ENCODE assay signal across 9 cellular contexts in the genomic region with DNA sequence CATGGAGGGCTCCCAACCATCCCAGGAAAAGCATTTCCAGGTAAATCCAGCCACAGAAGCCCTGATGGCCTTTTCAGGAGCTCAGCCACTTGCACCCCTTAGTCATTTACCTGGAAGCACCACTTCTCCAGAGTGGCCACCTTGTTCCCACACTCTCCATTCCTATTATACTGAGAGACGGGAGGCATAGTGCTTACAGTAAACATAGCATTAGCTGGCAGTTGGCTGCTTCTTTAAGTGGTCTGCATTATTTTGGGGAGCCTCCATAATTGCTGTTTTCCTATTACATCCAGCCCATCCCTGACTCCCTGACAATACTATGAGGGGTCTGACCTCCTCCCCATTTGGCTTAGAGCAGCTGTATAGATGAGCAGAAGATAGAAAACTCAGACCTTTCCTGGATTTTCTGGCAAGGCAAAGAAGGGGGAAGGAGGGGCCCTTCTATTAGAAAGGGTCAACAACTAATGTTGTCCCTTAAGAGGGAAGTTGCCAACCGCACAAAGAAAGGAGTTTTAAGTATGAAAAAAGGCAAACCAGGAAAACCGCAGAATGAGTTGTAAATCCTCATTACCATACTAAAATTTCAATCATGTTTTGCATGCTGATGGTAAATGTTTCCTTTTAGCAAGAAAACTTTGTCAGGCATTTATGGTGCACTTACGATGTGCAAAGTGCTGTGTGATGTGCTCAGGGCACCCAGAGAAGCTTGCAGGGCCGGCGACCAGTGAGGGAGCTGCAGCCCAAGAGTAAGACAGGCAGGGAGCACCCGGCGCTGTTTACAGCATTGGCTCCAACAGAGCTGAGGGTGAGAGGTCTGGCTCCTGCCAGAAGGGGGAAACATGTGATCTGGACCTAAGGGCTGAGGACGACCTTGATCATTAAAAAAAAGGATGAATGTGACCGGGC.
DNase-seq lines count a peak whose midpoint lies in the region; ATAC-seq, FAIRE-seq and TF ChIP-seq lines count a peak whose summit lies in the region.
"Had no signal": no experiment of that assay in that cellular context is flagged by ENCODE, and none has a peak within 500 bp of the region (broad histone marks: within the 10 kb centered on the region; RNA-seq: fewer than 3 reads in every experiment).

No MANE protein-coding gene starts in this region.

- H3K9me2 ChIP-seq in SK-N-SH = no peaks in the 10 kb centered on the region

- TF ChIP-seq EP300 in SK-N-SH (IDR thresholded peaks at IDR 0.05; ENCODE audit: borderline replicate concordance in 1 of 2, low read depth in 1 of 2, low read length in 1 of 2) = no peak

- TF ChIP-seq CTCF in SK-N-SH (IDR thresholded peaks at IDR 0.05) (peak; percentile 45), right atrium auricular region (IDR thresholded peaks at IDR 0.05) (peak in 1 of 2 donors; percentile 24)

- H3K9me3 ChIP-seq in HAP-1 = no peaks in the 10 kb centered on the region
- no peaks in the 10 kb centered on the region for H3K9me3 ChIP-seq in SK-N-SH
- H3K9me3 ChIP-seq in right atrium auricular region = peaks cover 0 to 8% of the 10 kb centered on the region in 2 donors
- H3K9me3 ChIP-seq in skeletal muscle satellite cell (replicated peaks; ENCODE audit: low read length) = no peaks in the 10 kb centered on the region
- no peaks in the 10 kb centered on the region for H3K9me3 ChIP-seq in small intestine (ENCODE audit: control insufficient read depth, low read depth)

- H3K27me3 ChIP-seq in HAP-1 (ENCODE audit: low read depth) (no peaks in the 10 kb centered on the region), SK-N-SH (ENCODE audit: insufficient read depth) (no peaks in the 10 kb centered on the region), right atrium auricular region (no peaks in the 10 kb centered on the region), skeletal muscle satellite cell (ENCODE audit: control insufficient read depth, insufficient read depth, low read length) (no peaks in the 10 kb centered on the region), small intestine (ENCODE audit: control insufficient read depth in 2 of 2, insufficient read depth in 2 of 2, low read length in 2 of 2) (no peaks in the 10 kb centered on the region)

- H3K4me1 ChIP-seq in HAP-1 (peaks cover 20% of the 10 kb centered on the region), SK-N-SH (ENCODE audit: control insufficient read depth in 1 of 2, insufficient read depth in 2 of 2, low read depth in 1 of 2, low read length in 1 of 2) (peaks cover 14 to 29% of the 10 kb centered on the region in 2 experiments), right atrium auricular region (peaks cover 0 to 15% of the 10 kb centered on the region in 2 donors), skeletal muscle satellite cell (ENCODE audit: control insufficient read depth, insufficient read depth, low read length) (peaks cover 54% of the 10 kb centered on the region), small intestine (ENCODE audit: control insufficient read depth in 2 of 2, insufficient read depth in 1 of 2, low read depth in 1 of 2, low read length in 1 of 2) (no peaks in the 10 kb centered on the region)

- TF ChIP-seq RAD21 in SK-N-SH (IDR thresholded peaks at IDR 0.05; ENCODE audit: low read length) = peak; percentile 26; the same call in 1 of the 2 replicates

- H3K36me3 ChIP-seq in HAP-1 (replicated peaks) = no peaks in the 10 kb centered on the region
- H3K36me3 ChIP-seq in SK-N-SH (replicated peaks in 1 of 2; ENCODE audit: control insufficient read depth in 1 of 2, insufficient read depth in 2 of 2, low read length in 1 of 2) = peaks cover 0 to 3% of the 10 kb centered on the region in 2 experiments
- no peaks in the 10 kb centered on the region for H3K36me3 ChIP-seq in right atrium auricular region
- H3K36me3 ChIP-seq in skeletal muscle satellite cell (ENCODE audit: insufficient read depth, low read length) = peaks cover 11% of the 10 kb centered on the region
- H3K36me3 ChIP-seq in small intestine (ENCODE audit: control insufficient read depth in 2 of 2, insufficient read depth in 2 of 2, low read length in 2 of 2) = no peaks in the 10 kb centered on the region

- WGBS in SK-N-SH (ENCODE audit: low lambda C conversion rate) = 45% methylated on average over 10 of the region's 10 CpGs
- WGBS in small intestine, 3 donors = 31 to 41% (median 36%) methylated on average over 10 of the region's 10 CpGs

- H3K4me2 ChIP-seq in SK-N-SH (peak overlapping the region; percentile 62), skeletal muscle satellite cell (ENCODE audit: low read length) (peak overlapping the region; percentile 70)

- peak; percentile 75 to 78 for DNase-seq in HAP-1 (ENCODE audit: low spot score in 2 of 2)
- DNase-seq in SK-N-SH = no peak
- DNase-seq in right atrium auricular region (ENCODE audit: low spot score) = no peak
- no peak for DNase-seq in small intestine
- no peak for DNase-seq in NCI-H524 treated with DMSO at 0.1 percent for 48 hours (lab: John Stamatoyannopoulos, UW)
- DNase-seq: activated T-cell treated with anti-CD3 and anti-CD28 coated beads, Interleukin-2, amount 50 U/mL, for 1 hour had no signal

- CTCF ChIA-PET in SK-N-SH (lab: Yijun Ruan, JAX) = interaction anchor here (0.6 to 1.6 kb wide), 5 partner anchors 10 to 1093 kb away, joined by 3 to 4 read pairs (median 4); no protein-coding TSS in a partner anchor

- H3K4me3 ChIP-seq in HAP-1 = no peak overlapping the region
- no peak overlapping the region for H3K4me3 ChIP-seq in SK-N-SH (ENCODE audit: low read depth in 2 of 2, low read length in 1 of 2)
- no peak overlapping the region for H3K4me3 ChIP-seq in right atrium auricular region
- peak overlapping the region; percentile 43 for H3K4me3 ChIP-seq in skeletal muscle satellite cell (ENCODE audit: low read length)
- no peak overlapping the region for H3K4me3 ChIP-seq in small intestine (ENCODE audit: low read depth in 1 of 2, low read length in 2 of 2)

- ATAC-seq in HG03520 (IDR thresholded peaks at IDR 0.05; ENCODE audit: unreplicated experiment) (no peak), HG03571 (IDR thresholded peaks at IDR 0.05; ENCODE audit: unreplicated experiment) (no peak)

- FAIRE-seq in small intestine (lab: Jason Lieb, UNC) = no peak

- POLR2A ChIA-PET in SK-N-SH (lab: Yijun Ruan, JAX) = no interaction called here

- H3K27ac ChIP-seq in SK-N-SH (ENCODE audit: low read depth in 2 of 2, low read length in 1 of 2) (peak overlapping the region; percentile 85 to 95), right atrium auricular region (peak overlapping the region; percentile 20 to 43), small intestine (ENCODE audit: low read depth in 1 of 2, low read length in 1 of 2) (peak overlapping the region in 1 of 2 donors; percentile 48)

- H3K9ac ChIP-seq in SK-N-SH (peak overlapping the region; percentile 63), skeletal muscle satellite cell (ENCODE audit: low read depth, low read length) (peak overlapping the region; percentile 92)

- peaks cover 48% of the 10 kb centered on the region for H3F3A ChIP-seq in SK-N-SH (replicated peaks; ENCODE audit: insufficient read depth)

- no peaks in the 10 kb centered on the region for H3K79me2 ChIP-seq in SK-N-SH (ENCODE audit: insufficient read depth)

- H4K20me1 ChIP-seq in SK-N-SH (ENCODE audit: insufficient read depth) = no peaks in the 10 kb centered on the region

- H2AFZ ChIP-seq in SK-N-SH (ENCODE audit: low read depth) = no peak overlapping the region

- in situ Hi-C loops in HAP-1 (cut with MboI; ENCODE audit: low sequenced_read_pairs) = no loop called here

TF ChIP-seq in SK-N-SH, 30 proteins besides CTCF, POLR2A, EP300 and RAD21 (continues in another document):
- TF ChIP-seq NRF1 (IDR thresholded peaks at IDR 0.05; ENCODE audit: low read depth, low read length) (no peak), SMC3 (IDR thresholded peaks at IDR 0.05; ENCODE audit: low read depth, low read length) (no peak), MXI1 (IDR thresholded peaks at IDR 0.05; ENCODE audit: low read depth, low read length) (no peak), TAF1 (IDR thresholded peaks at IDR 0.05; ENCODE audit: borderline replicate concordance, low read depth, low read length) (0 out of 2 replicates have a peak, but pooled peaks have one; percentile 12), SIN3A (IDR thresholded peaks at IDR 0.05; ENCODE audit: borderline replicate concordance, low read depth, low read length) (no peak), RFX5 (IDR thresholded peaks at IDR 0.05; ENCODE audit: low read length) (no peak), NFIC (IDR thresholded peaks at IDR 0.05; ENCODE audit: borderline replicate concordance) (no peak), CHD2 (IDR thresholded peaks at IDR 0.05; ENCODE audit: low read length, partially characterized antibody) (no peak), JUND (IDR thresholded peaks at IDR 0.05) (no peak), TEAD4 (IDR thresholded peaks at IDR 0.05; ENCODE audit: borderline replicate concordance, insufficient read depth) (0 out of 2 replicates have a peak, but pooled peaks have one; percentile 11), ELF1 (IDR thresholded peaks at IDR 0.05) (no peak), POLR2AphosphoS5 (IDR thresholded peaks at IDR 0.05; ENCODE audit: low read depth, low read length) (no peak), GATA2 (CRISPR knock-in tag; IDR thresholded peaks at IDR 0.05) (no peak), USF2 (IDR thresholded peaks at IDR 0.05; ENCODE audit: borderline replicate concordance, low read depth, low read length) (no peak), FOXM1 (IDR thresholded peaks at IDR 0.05; ENCODE audit: low read depth) (no peak)
- TF ChIP-seq, protein P1, sequence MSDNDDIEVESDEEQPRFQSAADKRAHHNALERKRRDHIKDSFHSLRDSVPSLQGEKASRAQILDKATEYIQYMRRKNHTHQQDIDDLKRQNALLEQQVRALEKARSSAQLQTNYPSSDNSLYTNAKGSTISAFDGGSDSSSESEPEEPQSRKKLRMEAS (IDR thresholded peaks at IDR 0.05; ENCODE audit: low read depth) = 0 out of 2 replicates have a peak, but pooled peaks have one; percentile 14
- TF ChIP-seq, protein P2, sequence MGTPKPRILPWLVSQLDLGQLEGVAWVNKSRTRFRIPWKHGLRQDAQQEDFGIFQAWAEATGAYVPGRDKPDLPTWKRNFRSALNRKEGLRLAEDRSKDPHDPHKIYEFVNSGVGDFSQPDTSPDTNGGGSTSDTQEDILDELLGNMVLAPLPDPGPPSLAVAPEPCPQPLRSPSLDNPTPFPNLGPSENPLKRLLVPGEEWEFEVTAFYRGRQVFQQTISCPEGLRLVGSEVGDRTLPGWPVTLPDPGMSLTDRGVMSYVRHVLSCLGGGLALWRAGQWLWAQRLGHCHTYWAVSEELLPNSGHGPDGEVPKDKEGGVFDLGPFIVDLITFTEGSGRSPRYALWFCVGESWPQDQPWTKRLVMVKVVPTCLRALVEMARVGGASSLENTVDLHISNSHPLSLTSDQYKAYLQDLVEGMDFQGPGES (IDR thresholded peaks at IDR 0.05; ENCODE audit: low read depth, low read length) = no peak

Comparison
In these comparisons a context has a peak if more than half of its experiments do, and no peak if none do; other contexts are left out.
1. DNase-seq: peak in HAP-1 (2 of 2); none in SK-N-SH (single experiment), right atrium auricular region (single experiment), small intestine (single experiment) and NCI-H524 treated with DMSO at 0.1 percent for 48 hours (single experiment).